ENCODE assay signal across 1 cellular context in genomic region chr2:119319593-119319992, GRCh38.
TF ChIP-seq lines count a peak whose summit lies in the region.

No MANE protein-coding gene starts in this region.

TF ChIP-seq in SK-N-SH, 30 proteins besides CTCF, POLR2A, EP300 and RAD21 (continued from another document):
- TF ChIP-seq USF1 (IDR thresholded peaks at IDR 0.05; ENCODE audit: borderline replicate concordance, low read depth) (no peak), RCOR1 (IDR thresholded peaks at IDR 0.05; ENCODE audit: low read length) (no peak), RFX5 (IDR thresholded peaks at IDR 0.05; ENCODE audit: low read length) (no peak), YY1 (IDR thresholded peaks at IDR 0.05; ENCODE audit: low read depth) (no peak), IRF3 (IDR thresholded peaks at IDR 0.05; ENCODE audit: low read depth, low read length) (no peak), SMC3 (IDR thresholded peaks at IDR 0.05; ENCODE audit: low read depth, low read length) (no peak), NFIC (IDR thresholded peaks at IDR 0.05; ENCODE audit: borderline replicate concordance) (no peak)
